ENCODE assay signal across 27 cellular contexts in genomic region chr10:28996345-28996744, GRCh38.
"Had no signal": no experiment of that assay in that cellular context is flagged by ENCODE, and none has a peak within 500 bp of the region (broad histone marks: within the 10 kb centered on the region; RNA-seq: fewer than 3 reads in every experiment).

No MANE protein-coding gene starts in this region.

- H3K27ac Mint-ChIP-seq: stimulated activated effector memory CD8-positive, alpha-beta T cell treated with anti-CD3 and anti-CD28 coated beads, Interleukin-12 subunit alpha, Interleukin-12 subunit beta, amount 100 ng/mL, for 72 hours; stimulated activated memory B cell treated with anti-CD40 and anti-IgM and Interleukin-4, amounts not matched to agents 10 μg/mL and 1 μg/mL and 100 μg/mL, for 72 hours; stimulated activated naive B cell treated with anti-CD40 and anti-IgM and Interleukin-4, amounts not matched to agents 10 μg/mL and 1 μg/mL and 100 μg/mL, for 72 hours; stimulated activated naive CD8-positive, alpha-beta T cell treated with anti-CD3 and anti-CD28 coated beads, Interleukin-15, amount 100 ng/mL, for 72 hours; stimulated activated naive CD8-positive, alpha-beta T cell treated with anti-CD3 and anti-CD28 coated beads, Interleukin-15, Interleukin-2, amounts not matched to agents 100 ng/mL and 50 ng/mL, for 24 hours; type B pancreatic cell had no signal

- DNase-seq: stimulated activated CD4-positive, alpha-beta T cell treated with anti-CD3 and anti-CD28 coated beads, Interleukin-2, amount 100 ng/mL, for 48 hours; stimulated activated CD4-positive, alpha-beta T cell treated with anti-CD3 and anti-CD28 coated beads, Interleukin-4, amount 100 ng/mL, for 1 hour; stimulated activated CD4-positive, alpha-beta T cell treated with anti-CD3 and anti-CD28 coated beads, Interleukin-4, amount 100 ng/mL, for 24 hours; stimulated activated CD4-positive, alpha-beta T cell treated with anti-CD3 and anti-CD28 coated beads, Interleukin-4, amount 100 ng/mL, for 4 hours; stimulated activated CD8-positive, alpha-beta memory T cell treated with anti-CD3 and anti-CD28 coated beads, Interleukin-4, amount 100 ng/mL, for 48 hours; stimulated activated naive B cell treated with anti-CD40 and anti-IgM and Interleukin-4, amounts not matched to agents 10 μg/mL and 1 μg/mL and 100 μg/mL, for 72 hours; stimulated activated naive CD4-positive, alpha-beta T cell; stimulated activated naive CD4-positive, alpha-beta T cell treated with Interleukin-2 at 50 U/mL for 16 hours; stimulated activated naive CD8-positive, alpha-beta T cell treated with anti-CD3 and anti-CD28 coated beads, Interleukin-15, amount 100 ng/mL, for 72 hours; stimulated activated naive CD8-positive, alpha-beta T cell treated with anti-CD3 and anti-CD28 coated beads, Interleukin-15, Interleukin-2, amounts not matched to agents 100 U/mL and 50 U/mL, for 24 hours; stomach; substantia nigra; testis; thyroid gland; tibial artery; transverse colon; upper lobe of left lung; upper lobe of right lung; uterus had no signal

- H3K36me3 Mint-ChIP-seq: stimulated activated effector memory CD8-positive, alpha-beta T cell treated with anti-CD3 and anti-CD28 coated beads, Interleukin-12 subunit alpha, Interleukin-12 subunit beta, amount 100 ng/mL, for 72 hours; stimulated activated memory B cell treated with anti-CD40 and anti-IgM and Interleukin-4, amounts not matched to agents 10 μg/mL and 1 μg/mL and 100 μg/mL, for 72 hours; stimulated activated naive B cell treated with anti-CD40 and anti-IgM and Interleukin-4, amounts not matched to agents 10 μg/mL and 1 μg/mL and 100 μg/mL, for 72 hours had no signal

- H3K4me3 Mint-ChIP-seq: stimulated activated effector memory CD8-positive, alpha-beta T cell treated with anti-CD3 and anti-CD28 coated beads, Interleukin-12 subunit alpha, Interleukin-12 subunit beta, amount 100 ng/mL, for 72 hours; stimulated activated memory B cell treated with anti-CD40 and anti-IgM and Interleukin-4, amounts not matched to agents 10 μg/mL and 1 μg/mL and 100 μg/mL, for 72 hours; stimulated activated naive B cell treated with anti-CD40 and anti-IgM and Interleukin-4, amounts not matched to agents 10 μg/mL and 1 μg/mL and 100 μg/mL, for 72 hours; stimulated activated naive CD8-positive, alpha-beta T cell treated with anti-CD3 and anti-CD28 coated beads, Interleukin-15, amount 100 ng/mL, for 72 hours; stimulated activated naive CD8-positive, alpha-beta T cell treated with anti-CD3 and anti-CD28 coated beads, Interleukin-15, Interleukin-2, amounts not matched to agents 100 ng/mL and 50 ng/mL, for 24 hours; type B pancreatic cell had no signal

- H3K9me3 ChIP-seq: stomach, suprapubic skin, testis, thoracic aorta, thyroid gland, tibial artery, tibial nerve, transverse colon, upper lobe of left lung, upper lobe of right lung, uterus, vagina had no signal

- H3K4me1 Mint-ChIP-seq: stimulated activated effector memory CD8-positive, alpha-beta T cell treated with anti-CD3 and anti-CD28 coated beads, Interleukin-12 subunit alpha, Interleukin-12 subunit beta, amount 100 ng/mL, for 72 hours; stimulated activated memory B cell treated with anti-CD40 and anti-IgM and Interleukin-4, amounts not matched to agents 10 μg/mL and 1 μg/mL and 100 μg/mL, for 72 hours; stimulated activated naive B cell treated with anti-CD40 and anti-IgM and Interleukin-4, amounts not matched to agents 10 μg/mL and 1 μg/mL and 100 μg/mL, for 72 hours; stimulated activated naive CD8-positive, alpha-beta T cell treated with anti-CD3 and anti-CD28 coated beads, Interleukin-15, amount 100 ng/mL, for 72 hours had no signal

- ATAC-seq: stimulated activated effector memory CD8-positive, alpha-beta T cell treated with anti-CD3 and anti-CD28 coated beads, Interleukin-12 subunit alpha, Interleukin-12 subunit beta, amount 100 ng/mL, for 72 hours; stimulated activated memory B cell treated with anti-CD40 and anti-IgM and Interleukin-4, amounts not matched to agents 10 μg/mL and 1 μg/mL and 100 μg/mL, for 72 hours; stimulated activated naive B cell treated with anti-CD40 and anti-IgM and Interleukin-4, amounts not matched to agents 10 μg/mL and 1 μg/mL and 100 μg/mL, for 72 hours; stimulated activated naive CD8-positive, alpha-beta T cell treated with anti-CD3 and anti-CD28 coated beads, Interleukin-15, amount 100 ng/mL, for 72 hours; stimulated activated naive CD8-positive, alpha-beta T cell treated with anti-CD3 and anti-CD28 coated beads, Interleukin-15, Interleukin-2, amounts not matched to agents 100 U/mL and 50 U/mL, for 24 hours; upper lobe of right lung had no signal

- H3K9me3 Mint-ChIP-seq: stimulated activated effector memory CD8-positive, alpha-beta T cell treated with anti-CD3 and anti-CD28 coated beads, Interleukin-12 subunit alpha, Interleukin-12 subunit beta, amount 100 ng/mL, for 72 hours; stimulated activated naive CD8-positive, alpha-beta T cell treated with anti-CD3 and anti-CD28 coated beads, Interleukin-15, amount 100 ng/mL, for 72 hours; stimulated activated naive CD8-positive, alpha-beta T cell treated with anti-CD3 and anti-CD28 coated beads, Interleukin-15, Interleukin-2, amounts not matched to agents 100 ng/mL and 50 ng/mL, for 24 hours had no signal

- H3K27me3 Mint-ChIP-seq: stimulated activated memory B cell treated with anti-CD40 and anti-IgM and Interleukin-4, amounts not matched to agents 10 μg/mL and 1 μg/mL and 100 μg/mL, for 72 hours; stimulated activated naive CD8-positive, alpha-beta T cell treated with anti-CD3 and anti-CD28 coated beads, Interleukin-15, amount 100 ng/mL, for 72 hours; stimulated activated naive CD8-positive, alpha-beta T cell treated with anti-CD3 and anti-CD28 coated beads, Interleukin-15, Interleukin-2, amounts not matched to agents 100 ng/mL and 50 ng/mL, for 24 hours; type B pancreatic cell had no signal
